In genomic region chr11:1224491-1225385, GRCh38 we compare ENCODE assay signal across 15 cellular contexts. TPM values are rescaled to one million over a fixed set of nuclear protein-coding genes. Genes with fewer than 3 reads are reported as not detected.
DNase-seq lines count a peak whose midpoint lies in the region; ATAC-seq and TF ChIP-seq lines count a peak whose summit lies in the region.
"Had no signal": no experiment of that assay in that cellular context is flagged by ENCODE, and none has a peak within 500 bp of the region (broad histone marks: within the 10 kb centered on the region; RNA-seq: fewer than 3 reads in every experiment).

No MANE protein-coding gene starts in this region.

- H3K27ac ChIP-seq in lower lobe of right lung, result no peak overlapping the region
- H3K27ac ChIP-seq: pancreas, upper lobe of left lung had no signal

- no peak overlapping the region for H3K27ac Mint-ChIP-seq in natural killer cell treated with Interleukin-12 subunit alpha and Interleukin-12 subunit beta and Interleukin-15 and Interleukin-18, amount 100 ng/mL, for 72 hours
- no peak overlapping the region for H3K27ac Mint-ChIP-seq in natural killer cell
- no peak overlapping the region for H3K27ac Mint-ChIP-seq in WTC11
- H3K27ac Mint-ChIP-seq: activated B cell treated with CpG ODN at 0.5 μM for 24 hours had no signal

- TF ChIP-seq CTCF in natural killer cell (IDR thresholded peaks at IDR 0.05) (no peak), WTC11 (IDR thresholded peaks at IDR 0.05) (no peak), lower lobe of right lung (IDR thresholded peaks at IDR 0.05) (no peak)

- POLR2A ChIA-PET in WTC11 (lab: Charles Lee), result no interaction called here

- H3K36me3 ChIP-seq in lower lobe of right lung, result no peaks in the 10 kb centered on the region
- H3K36me3 ChIP-seq: pancreas, upper lobe of left lung had no signal

- H3K4me3 ChIP-seq in lower lobe of right lung, result no peak overlapping the region
- H3K4me3 ChIP-seq: pancreas had no signal

- CTCF ChIA-PET in WTC11 (lab: Charles Lee), result interaction anchor here (0.7 to 1.8 kb wide), 9 partner anchors 8 to 380 kb away, joined by 3 to 8 read pairs (median 4); no protein-coding TSS in a partner anchor

- H3K27me3 Mint-ChIP-seq in natural killer cell treated with Interleukin-12 subunit alpha and Interleukin-12 subunit beta and Interleukin-15 and Interleukin-18, amount 100 ng/mL, for 72 hours, result peaks cover 0 to 2% of the 10 kb centered on the region in 2 donors
- H3K27me3 Mint-ChIP-seq in natural killer cell (ENCODE audit: low read depth in 2 of 2) (no peaks in the 10 kb centered on the region), WTC11 (ENCODE audit: low read depth) (no peaks in the 10 kb centered on the region)

- no peaks in the 10 kb centered on the region for H3K36me3 Mint-ChIP-seq in natural killer cell treated with Interleukin-12 subunit alpha and Interleukin-12 subunit beta and Interleukin-15 and Interleukin-18, amount 100 ng/mL, for 72 hours
- H3K36me3 Mint-ChIP-seq in natural killer cell (no peaks in the 10 kb centered on the region), WTC11 (no peaks in the 10 kb centered on the region)

- no peak overlapping the region for H3K4me3 Mint-ChIP-seq in natural killer cell treated with Interleukin-12 subunit alpha and Interleukin-12 subunit beta and Interleukin-15 and Interleukin-18, amount 100 ng/mL, for 72 hours
- H3K4me3 Mint-ChIP-seq in natural killer cell, result no peak overlapping the region
- H3K4me3 Mint-ChIP-seq in WTC11, result no peak overlapping the region
- H3K4me3 Mint-ChIP-seq: activated B cell treated with CpG ODN at 0.5 μM for 24 hours had no signal

- H3K9me3 ChIP-seq in lower lobe of right lung, result no peaks in the 10 kb centered on the region
- H3K9me3 ChIP-seq: pancreas, upper lobe of left lung had no signal

- ATAC-seq in natural killer cell treated with Interleukin-12 subunit alpha and Interleukin-12 subunit beta and Interleukin-15 and Interleukin-18, amount 100 ng/mL, for 72 hours, result no peak
- ATAC-seq in natural killer cell (no peak), WTC11 (peak; percentile 70), lower lobe of right lung (no peak), HG03432 (IDR thresholded peaks at IDR 0.05; ENCODE audit: unreplicated experiment) (no peak), HG03039 (IDR thresholded peaks at IDR 0.05; ENCODE audit: unreplicated experiment) (no peak)
- ATAC-seq: pancreas had no signal

- peaks cover 72% of the 10 kb centered on the region for H3K27me3 ChIP-seq in lower lobe of right lung (ENCODE audit: low read depth)
- H3K27me3 ChIP-seq: pancreas had no signal

- H3K4me1 Mint-ChIP-seq in natural killer cell treated with Interleukin-12 subunit alpha and Interleukin-12 subunit beta and Interleukin-15 and Interleukin-18, amount 100 ng/mL, for 72 hours (ENCODE audit: low read depth in 2 of 2), result no peaks in the 10 kb centered on the region
- H3K4me1 Mint-ChIP-seq in natural killer cell, result no peaks in the 10 kb centered on the region
- peaks cover 3% of the 10 kb centered on the region for H3K4me1 Mint-ChIP-seq in WTC11
- H3K4me1 Mint-ChIP-seq: activated B cell treated with CpG ODN at 0.5 μM for 24 hours had no signal

- H3K4me1 ChIP-seq in lower lobe of right lung, result no peaks in the 10 kb centered on the region
- H3K4me1 ChIP-seq: pancreas had no signal

- intact Hi-C loops in natural killer cell (cut with micrococcal nuclease), result no loop called here
- intact Hi-C loops in lower lobe of right lung (cut with DNase I), result no loop called here

- DNase-seq in natural killer cell treated with Interleukin-12 subunit alpha and Interleukin-12 subunit beta and Interleukin-15 and Interleukin-18, amount 100 ng/mL, for 72 hours (ENCODE audit: low spot score), result peak; percentile 57
- DNase-seq in natural killer cell (no peak), WTC11 (ENCODE audit: low spot score) (peak; percentile 58), lower lobe of right lung (peak; percentile 27), Ammon's horn (ENCODE audit: low spot score) (no peak), HT-29 (ENCODE audit: low spot score) (no peak)
- DNase-seq: activated B cell treated with CpG ODN at 0.5 μM for 24 hours, DMS79, NCI-H1092 treated with DMSO at 0.1 percent for 48 hours, NCI-H524 treated with DMSO at 0.1 percent for 48 hours had no signal

- no peaks in the 10 kb centered on the region for H3K9me3 Mint-ChIP-seq in natural killer cell treated with Interleukin-12 subunit alpha and Interleukin-12 subunit beta and Interleukin-15 and Interleukin-18, amount 100 ng/mL, for 72 hours
- no peaks in the 10 kb centered on the region for H3K9me3 Mint-ChIP-seq in natural killer cell
- H3K9me3 Mint-ChIP-seq in WTC11, result no peaks in the 10 kb centered on the region
- H3K9me3 Mint-ChIP-seq: activated B cell treated with CpG ODN at 0.5 μM for 24 hours had no signal

TF ChIP-seq in WTC11, 78 proteins besides CTCF, POLR2A, EP300 and RAD21 (continues in another document):
- TF ChIP-seq RORB (CRISPR knock-in tag; IDR thresholded peaks at IDR 0.05), result no peak
- TF ChIP-seq NR3C1 (CRISPR knock-in tag; conservative IDR thresholded peaks at IDR 0.05; ENCODE audit: low read depth), result no peak
- TF ChIP-seq NR1H2 (CRISPR knock-in tag; IDR thresholded peaks at IDR 0.05), result no peak
- TF ChIP-seq ZNF121 (CRISPR knock-in tag; IDR thresholded peaks at IDR 0.05), result no peak
- no peak for TF ChIP-seq ARID4B (CRISPR knock-in tag; IDR thresholded peaks at IDR 0.05; ENCODE audit: borderline replicate concordance)
- TF ChIP-seq PRDM15 (CRISPR knock-in tag; IDR thresholded peaks at IDR 0.05), result no peak
- TF ChIP-seq RELA (CRISPR knock-in tag; IDR thresholded peaks at IDR 0.05; ENCODE audit: borderline replicate concordance), result no peak

RNA-seq across cellular contexts. Expression of gene MUC5B, which starts 1.9 kb away (rescaled TPM):
- not detected for total RNA-seq in natural killer cell treated with Interleukin-12 subunit alpha and Interleukin-12 subunit beta and Interleukin-15 and Interleukin-18, amount 100 ng/mL, for 72 hours
- total RNA-seq in natural killer cell (not detected), WTC11 (2021) (0.69 to 1.6 TPM (median 1.6 TPM) in 3 replicates), lower lobe of right lung (57.5 TPM)
- total RNA-seq in HT-29 (2014; rRNA removed; shearing (Covaris generic)), result 0.10 and 4.3 TPM in 2 replicates
- total RNA-seq: activated B cell treated with CpG ODN at 0.5 μM for 24 hours, lung microvascular endothelial cell had no signal

Comparison
In these comparisons a context has a peak if more than half of its experiments do, and no peak if none do; other contexts are left out.
1. DNase-seq: peak in natural killer cell treated with Interleukin-12 subunit alpha and Interleukin-12 subunit beta and Interleukin-15 and Interleukin-18, amount 100 ng/mL, for 72 hours (single experiment), WTC11 (single experiment) and lower lobe of right lung (single experiment); none in natural killer cell (single experiment), Ammon's horn (single experiment) and HT-29 (single experiment).
2. RNA of gene MUC5B, which starts 1.9 kb away (total RNA-seq): 57.5 TPM in lower lobe of right lung (single experiment); 0.10 to 4.3 TPM in HT-29, 0.69 to 1.6 TPM in WTC11, not detected in natural killer cell treated with Interleukin-12 subunit alpha and Interleukin-12 subunit beta and Interleukin-15 and Interleukin-18, amount 100 ng/mL, for 72 hours and not detected in natural killer cell; every median in the first group is over 10 times any median in the second.